Comparison of ENCODE assay signal across 26 cellular contexts in the genomic region with DNA sequence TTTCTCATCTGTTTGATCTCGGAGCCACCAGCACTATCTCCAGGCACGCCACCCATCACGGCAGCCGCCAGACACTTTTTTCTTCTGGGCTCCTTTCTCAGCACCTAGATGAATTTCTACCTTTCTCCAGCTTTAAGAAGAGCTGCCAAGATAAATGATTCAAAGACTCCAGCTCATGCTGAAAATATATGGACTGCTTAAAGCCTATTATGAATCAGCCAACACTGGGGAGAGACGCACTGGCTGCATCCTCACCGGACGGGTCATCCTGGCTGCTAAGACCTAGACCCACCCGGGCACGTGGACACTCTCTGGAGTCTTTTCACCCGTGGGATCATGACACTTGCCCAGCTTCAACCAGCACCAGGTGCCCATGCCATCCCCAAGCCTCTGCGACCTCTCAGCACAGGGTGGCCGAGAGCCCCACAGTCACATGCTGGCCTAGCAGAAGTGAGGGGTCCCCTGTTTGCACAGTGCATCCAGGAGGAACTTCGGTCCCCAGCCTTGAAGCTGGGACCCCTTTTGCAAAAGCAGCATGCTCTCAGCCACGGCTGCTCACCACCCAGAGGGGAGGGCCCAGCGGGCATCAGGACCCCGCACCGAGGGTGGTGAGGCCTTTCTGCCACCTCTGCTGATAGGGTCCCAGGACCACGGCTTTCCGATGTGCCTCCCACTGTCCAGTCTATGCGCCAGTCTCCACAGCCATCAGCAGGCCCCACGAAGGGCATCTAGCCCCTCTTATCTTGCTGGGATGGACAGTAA.
DNase-seq lines count a peak whose midpoint lies in the region; ATAC-seq and TF ChIP-seq lines count a peak whose summit lies in the region.
"Had no signal": no experiment of that assay in that cellular context is flagged by ENCODE, and none has a peak within 500 bp of the region (broad histone marks: within the 10 kb centered on the region; RNA-seq: fewer than 3 reads in every experiment).

No MANE protein-coding gene starts in this region.

- TF ChIP-seq CTCF in left ventricle myocardium inferior (IDR thresholded peaks at IDR 0.05; ENCODE audit: borderline replicate concordance) (no peak), chondrocyte (IDR thresholded peaks at IDR 0.05) (no peak), lower lobe of right lung (IDR thresholded peaks at IDR 0.05) (no peak), thyroid gland (IDR thresholded peaks at IDR 0.05) (no peak)

- no peaks in the 10 kb centered on the region for H3K9me3 ChIP-seq in left ventricle myocardium inferior (replicated peaks)
- H3K9me3 ChIP-seq in lower lobe of right lung: no peaks in the 10 kb centered on the region
- no peaks in the 10 kb centered on the region for H3K9me3 ChIP-seq in thyroid gland
- H3K9me3 ChIP-seq: heart left ventricle, SJCRH30, stomach, tibial nerve had no signal

- WGBS in thyroid gland, 2 donors: 88 to 91% methylated on average over 12 to 21 of the region's 21 CpGs

- peaks cover 1% of the 10 kb centered on the region for H3K36me3 Mint-ChIP-seq in chondrocyte (ENCODE audit: low read depth)

- H3K9me3 Mint-ChIP-seq in chondrocyte (ENCODE audit: low read depth): no peaks in the 10 kb centered on the region
- H3K9me3 Mint-ChIP-seq: naive B cell had no signal

- no peak for TF ChIP-seq POLR2A in thyroid gland (IDR thresholded peaks at IDR 0.05)

- H3K4me1 ChIP-seq in left ventricle myocardium inferior: no peaks in the 10 kb centered on the region
- no peaks in the 10 kb centered on the region for H3K4me1 ChIP-seq in lower lobe of right lung
- no peaks in the 10 kb centered on the region for H3K4me1 ChIP-seq in thyroid gland
- H3K4me1 ChIP-seq: heart left ventricle, stomach, tibial nerve had no signal

- intact Hi-C loops in left ventricle myocardium inferior (cut with micrococcal nuclease) (no loop called here), left ventricle myocardium superior (cut with micrococcal nuclease) (no loop called here), lower lobe of right lung (cut with DNase I) (no loop called here), thyroid gland (cut with DNase I) (no loop called here)

- H3K36me3 ChIP-seq in left ventricle myocardium inferior: peaks cover 20% of the 10 kb centered on the region
- peaks cover 14% of the 10 kb centered on the region for H3K36me3 ChIP-seq in lower lobe of right lung
- no peaks in the 10 kb centered on the region for H3K36me3 ChIP-seq in thyroid gland
- H3K36me3 ChIP-seq: SJCRH30 had no signal

- H3K27ac ChIP-seq in left ventricle myocardium inferior (replicated peaks) (no peak overlapping the region), lower lobe of right lung (no peak overlapping the region), thyroid gland (no peak overlapping the region)
- H3K27ac ChIP-seq: heart left ventricle, SJCRH30, stomach, tibial nerve had no signal

- no peak overlapping the region for H3K27ac Mint-ChIP-seq in chondrocyte (ENCODE audit: unreplicated experiment)
- H3K27ac Mint-ChIP-seq: B cell had no signal

- no peak for ATAC-seq in left ventricle myocardium superior
- no peak for ATAC-seq in lower lobe of right lung
- ATAC-seq: heart left ventricle, left colon, Panc1 had no signal

- H3K4me3 Mint-ChIP-seq in chondrocyte (ENCODE audit: unreplicated experiment): no peak overlapping the region
- H3K4me3 Mint-ChIP-seq: B cell, naive B cell had no signal

- no peaks in the 10 kb centered on the region for H3K27me3 ChIP-seq in left ventricle myocardium inferior (ENCODE audit: low read depth)
- no peaks in the 10 kb centered on the region for H3K27me3 ChIP-seq in lower lobe of right lung (ENCODE audit: low read depth)
- no peaks in the 10 kb centered on the region for H3K27me3 ChIP-seq in thyroid gland
- H3K27me3 ChIP-seq: heart left ventricle, SJCRH30, stomach, tibial nerve had no signal

- H3K4me3 ChIP-seq in left ventricle myocardium inferior (no peak overlapping the region), lower lobe of right lung (no peak overlapping the region), thyroid gland (replicated peaks in 1 of 3) (no peak overlapping the region)
- H3K4me3 ChIP-seq: heart left ventricle, SJCRH30, stomach, tibial nerve had no signal

- H3K4me1 Mint-ChIP-seq in chondrocyte (ENCODE audit: low read depth): no peaks in the 10 kb centered on the region
- H3K4me1 Mint-ChIP-seq: B cell had no signal

- no peaks in the 10 kb centered on the region for H3K27me3 Mint-ChIP-seq in chondrocyte (ENCODE audit: low read depth)
- H3K27me3 Mint-ChIP-seq: B cell, naive B cell had no signal

- DNase-seq in left ventricle myocardium inferior (peak; percentile 7), left ventricle myocardium superior (no peak), chondrocyte (ENCODE audit: low spot score) (peak; percentile 86), lower lobe of right lung (peak; percentile 30), T-helper 2 cell (no peak), thyroid gland (no peak), COR-L47 (lab: John Stamatoyannopoulos, UW) (no peak)
- no peak for DNase-seq in NK-92 treated with Interleukin-12 subunit alpha and Interleukin-12 subunit beta, amount 100 ng/mL, for 24 hours (lab: John Stamatoyannopoulos, UW)
- DNase-seq: activated CD4-positive, alpha-beta T cell treated with anti-CD3 and anti-CD28 coated beads, Interleukin-2, amount 50 U/mL, for 4 hours; DMS153; effector memory CD4-positive, alpha-beta T cell; left colon; naive B cell; NCI-H1092; NCI-H1694 treated with DMSO at 0.1 percent for 48 hours; NCI-H526; occipital lobe; SJCRH30; small intestine; stimulated activated CD4-positive, alpha-beta T cell treated with anti-CD3 and anti-CD28 coated beads, Interleukin-1b, Interleukin-23, amount 100 ng/mL, for 48 hours; stimulated activated CD8-positive, alpha-beta memory T cell treated with anti-CD3 and anti-CD28 coated beads, Interleukin-4, amount 100 ng/mL, for 48 hours; stomach had no signal

Comparison
In these comparisons a context has a peak if more than half of its experiments do, and no peak if none do; other contexts are left out.
1. DNase-seq: peak in left ventricle myocardium inferior (single experiment), chondrocyte (single experiment) and lower lobe of right lung (single experiment); none in left ventricle myocardium superior (single experiment), T-helper 2 cell (0 of 5), thyroid gland (0 of 2), NK-92 treated with Interleukin-12 subunit alpha and Interleukin-12 subunit beta, amount 100 ng/mL, for 24 hours (single experiment) and COR-L47 (single experiment).